In genomic region chr3:184630861-184631260, GRCh38 we compare ENCODE assay signal across 1 cellular context.
TF ChIP-seq lines count a peak whose summit lies in the region.

No MANE protein-coding gene starts in this region.

TF ChIP-seq in GM23338, 12 proteins besides CTCF, POLR2A, EP300 and RAD21 (continued from another document):
- no peak for TF ChIP-seq EZH2 (IDR thresholded peaks at IDR 0.05; ENCODE audit: low read depth, unreplicated experiment)
- TF ChIP-seq JUNB (IDR thresholded peaks at IDR 0.05; ENCODE audit: unreplicated experiment), result no peak
- no peak for TF ChIP-seq REST (IDR thresholded peaks at IDR 0.05; ENCODE audit: unreplicated experiment)
- no peak for TF ChIP-seq NANOG (IDR thresholded peaks at IDR 0.05; ENCODE audit: borderline replicate concordance)
- no peak for TF ChIP-seq ZNF331 (CRISPR knock-in tag; IDR thresholded peaks at IDR 0.05; ENCODE audit: low read depth)
- TF ChIP-seq CREB1 (CRISPR knock-in tag; IDR thresholded peaks at IDR 0.05; ENCODE audit: low read depth), result no peak
- no peak for TF ChIP-seq POLR2AphosphoS5 (IDR thresholded peaks at IDR 0.05; ENCODE audit: low read depth)
- TF ChIP-seq ETS1 (IDR thresholded peaks at IDR 0.05), result no peak
- TF ChIP-seq STAT1 (IDR thresholded peaks at IDR 0.05; ENCODE audit: unreplicated experiment), result no peak
TF ChIP-seq in GM23338: peak in this region for 0.
